Comparison of ENCODE assay signal across 1 cellular context in genomic region chr3:190229632-190230424, GRCh38.
TF ChIP-seq lines count a peak whose summit lies in the region.

No MANE protein-coding gene starts in this region.

TF ChIP-seq in HCT116, 20 proteins besides CTCF, POLR2A, EP300 and RAD21:
- no peak for TF ChIP-seq EZH2phosphoT487 (IDR thresholded peaks at IDR 0.05; ENCODE audit: borderline replicate concordance)
- TF ChIP-seq ELF1 (IDR thresholded peaks at IDR 0.05; ENCODE audit: borderline replicate concordance, low read depth): no peak
- no peak for TF ChIP-seq EZH2 (IDR thresholded peaks at IDR 0.05)
- TF ChIP-seq POLR2AphosphoS5 (IDR thresholded peaks at IDR 0.05; ENCODE audit: low read depth, low read length): no peak
- no peak for TF ChIP-seq CEBPB (IDR thresholded peaks at IDR 0.05; ENCODE audit: low read depth)
- no peak for TF ChIP-seq TCF7L2 (IDR thresholded peaks at IDR 0.05; ENCODE audit: borderline replicate concordance, extremely low read depth, insufficient read depth, insufficient read length)
- TF ChIP-seq ZBTB33 (IDR thresholded peaks at IDR 0.05; ENCODE audit: extremely low read depth, insufficient replicate concordance, low read length): no peak
- no peak for TF ChIP-seq SIN3A (IDR thresholded peaks at IDR 0.05; ENCODE audit: low read depth)
- TF ChIP-seq ZFX (IDR thresholded peaks at IDR 0.05): no peak
- TF ChIP-seq FOSL1 (IDR thresholded peaks at IDR 0.05; ENCODE audit: low read depth): no peak
- no peak for TF ChIP-seq ZNF274 (IDR thresholded peaks at IDR 0.05; ENCODE audit: low read depth, low read length)
- no peak for TF ChIP-seq REST (IDR thresholded peaks at IDR 0.05; ENCODE audit: low read depth)
- no peak for TF ChIP-seq CBX3 (IDR thresholded peaks at IDR 0.05; ENCODE audit: low read depth)
- no peak for TF ChIP-seq MAX (IDR thresholded peaks at IDR 0.05)
- no peak for TF ChIP-seq ATF3 (IDR thresholded peaks at IDR 0.05)
- no peak for TF ChIP-seq SRF (IDR thresholded peaks at IDR 0.05; ENCODE audit: low read depth)
